Comparison of ENCODE assay signal across 9 cellular contexts in the genomic region with DNA sequence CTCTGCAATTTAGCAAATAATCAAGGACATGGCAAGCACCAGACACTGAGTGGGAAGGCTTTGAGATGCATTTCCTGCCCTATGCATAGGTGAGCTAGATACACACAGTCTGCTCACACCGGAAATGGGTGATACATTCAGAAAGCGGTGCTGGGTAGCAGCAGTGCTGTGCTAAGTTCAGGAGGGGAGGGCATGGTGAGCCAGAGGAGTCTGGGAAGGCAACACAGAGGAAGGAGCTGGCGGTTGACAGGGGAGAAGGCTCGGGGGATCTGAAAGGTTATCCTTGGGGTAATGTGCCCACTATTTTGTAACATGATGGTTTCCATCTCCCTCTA. TPM values are rescaled to one million over a fixed set of nuclear protein-coding genes. Genes with fewer than 3 reads are reported as not detected.
DNase-seq lines count a peak whose midpoint lies in the region; ATAC-seq lines count a peak whose summit lies in the region.
"Had no signal": no experiment of that assay in that cellular context is flagged by ENCODE, and none has a peak within 500 bp of the region (broad histone marks: within the 10 kb centered on the region; RNA-seq: fewer than 3 reads in every experiment).

No MANE protein-coding gene starts in this region.

- peak overlapping the region; percentile 89 for H3K27ac Mint-ChIP-seq in activated T-helper 1 cell treated with anti-CD3 and anti-CD28 coated beads, Interleukin-12 subunit alpha, Interleukin-12 subunit beta, Interleukin-2, Interleukin-4 antibody, amounts not matched to agents 30 ng/mL and 10 ng/mL and 1 ng/mL, durations not matched to agents 14 hours and 24 hours and 36 hours
- H3K27ac Mint-ChIP-seq: memory B cell had no signal

- intact Hi-C loops in activated T-helper 1 cell treated with anti-CD3 and anti-CD28 coated beads, Interleukin-12 subunit alpha, Interleukin-12 subunit beta, Interleukin-2, Interleukin-4 antibody, amounts not matched to agents 30 ng/mL and 10 ng/mL and 1 ng/mL, durations not matched to agents 14 hours and 24 hours and 36 hours (cut with micrococcal nuclease), result loop anchor here (1.0 to 5.0 kb wide), 5 partner anchors 11 to 221 kb away; no protein-coding TSS in a partner anchor

- DNase-seq in RPMI8226, result peak; percentile 24
- DNase-seq in activated T-helper 1 cell treated with anti-CD3 and anti-CD28 coated beads, Interleukin-12 subunit alpha, Interleukin-12 subunit beta, Interleukin-2, Interleukin-4 antibody, amounts not matched to agents 30 ng/mL and 10 ng/mL and 1 ng/mL, durations not matched to agents 14 hours and 24 hours and 36 hours (ENCODE audit: low spot score), result peak; percentile 61
- DNase-seq in stimulated activated CD4-positive, alpha-beta T cell treated with anti-CD3 and anti-CD28 coated beads, Interleukin-1b, Interleukin-23, amount 100 ng/mL, for 24 hours (ENCODE audit: low read depth in 4 of 4, low spot score in 1 of 4), result peak in 3 of 4 experiments; percentile 27 to 59 (median 43)
- DNase-seq in H4 (ENCODE audit: low spot score), result no peak
- no peak for DNase-seq in COLO668 (lab: John Stamatoyannopoulos, UW; ENCODE audit: unreplicated experiment)
- DNase-seq in SIG-M5 (lab: John Stamatoyannopoulos, UW), result no peak

- peaks cover 6% of the 10 kb centered on the region for H3K9me3 Mint-ChIP-seq in activated T-helper 1 cell treated with anti-CD3 and anti-CD28 coated beads, Interleukin-12 subunit alpha, Interleukin-12 subunit beta, Interleukin-2, Interleukin-4 antibody, amounts not matched to agents 30 ng/mL and 10 ng/mL and 1 ng/mL, durations not matched to agents 14 hours and 24 hours and 36 hours
- H3K9me3 Mint-ChIP-seq: memory B cell had no signal

- ATAC-seq in GM19023 (IDR thresholded peaks at IDR 0.05; ENCODE audit: unreplicated experiment) (peak; percentile 63), GM21390 (IDR thresholded peaks at IDR 0.05; ENCODE audit: unreplicated experiment) (no peak)

- H3K4me1 Mint-ChIP-seq in activated T-helper 1 cell treated with anti-CD3 and anti-CD28 coated beads, Interleukin-12 subunit alpha, Interleukin-12 subunit beta, Interleukin-2, Interleukin-4 antibody, amounts not matched to agents 30 ng/mL and 10 ng/mL and 1 ng/mL, durations not matched to agents 14 hours and 24 hours and 36 hours (ENCODE audit: low read depth), result peaks cover 49% of the 10 kb centered on the region

- H3K4me3 Mint-ChIP-seq in activated T-helper 1 cell treated with anti-CD3 and anti-CD28 coated beads, Interleukin-12 subunit alpha, Interleukin-12 subunit beta, Interleukin-2, Interleukin-4 antibody, amounts not matched to agents 30 ng/mL and 10 ng/mL and 1 ng/mL, durations not matched to agents 14 hours and 24 hours and 36 hours, result peak overlapping the region; percentile 6
- H3K4me3 Mint-ChIP-seq: memory B cell had no signal

- H3K36me3 Mint-ChIP-seq in activated T-helper 1 cell treated with anti-CD3 and anti-CD28 coated beads, Interleukin-12 subunit alpha, Interleukin-12 subunit beta, Interleukin-2, Interleukin-4 antibody, amounts not matched to agents 30 ng/mL and 10 ng/mL and 1 ng/mL, durations not matched to agents 14 hours and 24 hours and 36 hours (ENCODE audit: low read depth), result peaks cover 12% of the 10 kb centered on the region
- H3K36me3 Mint-ChIP-seq: memory B cell had no signal

- peaks cover 3% of the 10 kb centered on the region for H3K27me3 Mint-ChIP-seq in activated T-helper 1 cell treated with anti-CD3 and anti-CD28 coated beads, Interleukin-12 subunit alpha, Interleukin-12 subunit beta, Interleukin-2, Interleukin-4 antibody, amounts not matched to agents 30 ng/mL and 10 ng/mL and 1 ng/mL, durations not matched to agents 14 hours and 24 hours and 36 hours (ENCODE audit: insufficient read depth)
- H3K27me3 Mint-ChIP-seq: memory B cell had no signal

RNA-seq across cellular contexts. Expression of a gene that starts 57.4 kb away (rescaled TPM):
- total RNA-seq in activated T-helper 1 cell treated with anti-CD3 and anti-CD28 coated beads, Interleukin-12 subunit alpha, Interleukin-12 subunit beta, Interleukin-2, Interleukin-4 antibody, amounts not matched to agents 30 ng/mL and 10 ng/mL and 1 ng/mL, durations not matched to agents 14 hours and 24 hours and 36 hours, result 13.7 and 22.9 TPM in 2 replicates
- 30.5 and 31.6 TPM in 2 replicates for total RNA-seq in H4 (2014; rRNA removed; shearing (Covaris generic))

Comparison
In these comparisons a context has a peak if more than half of its experiments do, and no peak if none do; other contexts are left out.
1. DNase-seq: peak in RPMI8226 (single experiment), activated T-helper 1 cell treated with anti-CD3 and anti-CD28 coated beads, Interleukin-12 subunit alpha, Interleukin-12 subunit beta, Interleukin-2, Interleukin-4 antibody, amounts not matched to agents 30 ng/mL and 10 ng/mL and 1 ng/mL, durations not matched to agents 14 hours and 24 hours and 36 hours (single experiment) and stimulated activated CD4-positive, alpha-beta T cell treated with anti-CD3 and anti-CD28 coated beads, Interleukin-1b, Interleukin-23, amount 100 ng/mL, for 24 hours (3 of 4); none in H4 (single experiment), COLO668 (single experiment) and SIG-M5 (single experiment).